18 cellular contexts compared by ENCODE assay signal in the genomic region with DNA sequence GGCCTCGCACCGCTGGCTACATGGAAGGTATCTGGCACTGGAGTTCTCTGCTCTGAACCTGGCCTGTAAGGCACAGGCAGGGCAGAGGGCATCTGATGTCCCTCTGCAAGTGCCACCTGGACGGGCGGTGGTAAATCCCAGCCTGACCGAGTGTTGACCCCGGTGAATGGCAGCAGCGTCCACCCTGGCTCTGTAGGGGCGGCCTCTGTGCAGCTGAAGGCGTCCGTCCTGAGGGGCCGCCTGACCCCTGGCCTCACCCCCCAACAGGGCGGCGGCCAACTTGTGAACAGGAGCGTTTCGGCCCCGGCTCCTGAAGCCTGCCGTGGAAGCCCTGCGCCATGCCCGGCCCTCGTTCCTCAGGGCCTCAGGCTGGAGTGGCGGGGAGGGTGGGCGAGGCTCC. TPM values are rescaled to one million over a fixed set of nuclear protein-coding genes. Genes with fewer than 3 reads are reported as not detected.
A peak's percentile ranks its signal among the peaks of the same experiment; 100 is the strongest.
DNase-seq lines count a peak whose midpoint lies in the region; ATAC-seq and TF ChIP-seq lines count a peak whose summit lies in the region.
"Had no signal": no experiment of that assay in that cellular context is flagged by ENCODE, and none has a peak within 500 bp of the region (broad histone marks: within the 10 kb centered on the region; RNA-seq: fewer than 3 reads in every experiment).

No MANE protein-coding gene starts in this region.

- H3K4me3 ChIP-seq in Peyer's patch (no peak overlapping the region), coronary artery (no peak overlapping the region)

- no peak for TF ChIP-seq CTCF in Peyer's patch (IDR thresholded peaks at IDR 0.05)
- TF ChIP-seq CTCF in coronary artery (IDR thresholded peaks at IDR 0.05), result no peak

- H3K36me3 Mint-ChIP-seq in T-cell, result no peaks in the 10 kb centered on the region

- H3K9me3 ChIP-seq in Peyer's patch, result no peaks in the 10 kb centered on the region

- H3K9me3 Mint-ChIP-seq in T-cell, result no peaks in the 10 kb centered on the region

- H3K27ac ChIP-seq in Peyer's patch (no peak overlapping the region), coronary artery (no peak overlapping the region)

- CTCF ChIA-PET in T-cell (lab: Charles Lee), result no interaction called here

- POLR2A ChIA-PET in T-cell (lab: Charles Lee), result no interaction called here

- no peak for TF ChIP-seq POLR2A in Peyer's patch (IDR thresholded peaks at IDR 0.05)

- ATAC-seq in T-cell (replicated peaks in 1 of 4), result no peak

- no peak overlapping the region for H3K4me3 Mint-ChIP-seq in T-cell

- no peaks in the 10 kb centered on the region for H3K4me1 Mint-ChIP-seq in T-cell

- H3K27me3 Mint-ChIP-seq in T-cell, result peaks cover 0 to under 1% of the 10 kb centered on the region in 2 donors

- H3K4me1 ChIP-seq in Peyer's patch, result no peaks in the 10 kb centered on the region

- no peaks in the 10 kb centered on the region for H3K36me3 ChIP-seq in Peyer's patch

- DNase-seq in Peyer's patch, result peak in 2 of 3 donors; percentile 25 to 39
- peak; percentile 40 for DNase-seq in coronary artery (ENCODE audit: low spot score)
- peak; percentile 72 for DNase-seq in mesenteric fat pad (ENCODE audit: low spot score)
- peak; percentile 11 for DNase-seq in stimulated activated CD8-positive, alpha-beta memory T cell treated with anti-CD3 and anti-CD28 coated beads, Interleukin-4, amount 100 ng/mL, for 48 hours
- no peak for DNase-seq in midbrain (lab: John Stamatoyannopoulos, UW)
- DNase-seq in T-cell, result no peak
- no peak for DNase-seq in OCI-M2 (lab: John Stamatoyannopoulos, UW; ENCODE audit: unreplicated experiment)
- DNase-seq: ACHN, C1 segment of cervical spinal cord, DMS79, KG1, MV-4-11, NCI-H1417, NCI-H187, NCI-H2107, NCI-H2227 treated with DMSO at 0.1 percent for 48 hours, NCI-H524 treated with DMSO at 0.1 percent for 48 hours, Right ventricle myocardium superior had no signal

- H3K27ac Mint-ChIP-seq in T-cell, result no peak overlapping the region

- H3K27me3 ChIP-seq in Peyer's patch, result no peaks in the 10 kb centered on the region

RNA-seq across cellular contexts. Expression of a gene that starts 51.4 kb away (rescaled TPM):
- total RNA-seq in Peyer's patch (1 to 10 TPM in 3 of 4 donors, not detected in 1; 1.2 to 2.0 (median 1.5) TPM), mesenteric fat pad (9.7 TPM), T-cell (under 1 TPM in 2 of 5 donors, not detected in 3; 0.18 to 0.32 TPM)
- total RNA-seq: Right ventricle myocardium superior had no signal

Comparison
In these comparisons a context has a peak if more than half of its experiments do, and no peak if none do; other contexts are left out.
1. DNase-seq: peak in Peyer's patch (2 of 3), coronary artery (single experiment), mesenteric fat pad (single experiment) and stimulated activated CD8-positive, alpha-beta memory T cell treated with anti-CD3 and anti-CD28 coated beads, Interleukin-4, amount 100 ng/mL, for 48 hours (single experiment); none in midbrain (single experiment), T-cell (0 of 34) and OCI-M2 (single experiment).